Comparison of ENCODE assay signal across 30 cellular contexts in genomic region chr18:62248313-62248712, GRCh38.
"Had no signal": no experiment of that assay in that cellular context is flagged by ENCODE, and none has a peak within 500 bp of the region (broad histone marks: within the 10 kb centered on the region; RNA-seq: fewer than 3 reads in every experiment).

No MANE protein-coding gene starts in this region.

- DNase-seq: activated B cell treated with CpG ODN at 0.5 μM for 24 hours; activated CD4-positive, alpha-beta T cell treated with anti-CD3 and anti-CD28 coated beads for 48 hours; activated CD4-positive, alpha-beta T cell treated with anti-CD3 and anti-CD28 coated beads, Interleukin-2, amount 50 U/mL, for 1 hour; activated CD4-positive, alpha-beta T cell treated with anti-CD3 and anti-CD28 coated beads, Interleukin-2, amount 50 U/mL, for 48 hours; activated CD8-positive, alpha-beta memory T cell treated with anti-CD3 and anti-CD28 coated beads for 24 hours; activated CD8-positive, alpha-beta T cell treated with anti-CD3 and anti-CD28 coated beads for 36 hours; activated gamma-delta T cell; activated naive CD4-positive, alpha-beta T cell; activated naive CD4-positive, alpha-beta T cell treated with anti-CD3 and anti-CD28 coated beads, Interleukin-2, amount 50 U/mL, for 16 hours; activated naive CD8-positive, alpha-beta T cell treated with anti-CD3 and anti-CD28 coated beads for 36 hours; activated naive CD8-positive, alpha-beta T cell treated with anti-CD3 and anti-CD28 coated beads, Interleukin-2, amount 50 U/mL, for 24 hours; activated T-cell treated with anti-CD3 and anti-CD28 coated beads, Interleukin-2, amount 50 U/mL, for 48 hours; central memory CD4-positive, alpha-beta T cell; cerebellar nuclear complex; colonic mucosa; effector CD8-positive, alpha-beta T cell; esophagus squamous epithelium; foreskin melanocyte; T-helper 1 cell; T-helper 17 cell; T1000; WERI-Rb-1 had no signal

- H3K4me1 Mint-ChIP-seq: activated B cell treated with CpG ODN at 0.5 μM for 24 hours; activated naive CD8-positive, alpha-beta T cell treated with anti-CD3 and anti-CD28 coated beads for 36 hours; activated naive CD8-positive, alpha-beta T cell treated with anti-CD3 and anti-CD28 coated beads, Interleukin-2, amount 50 U/mL, for 24 hours; brain; T-helper 17 cell had no signal

- H3K9me3 ChIP-seq: ascending aorta, breast epithelium, colonic mucosa, esophagus squamous epithelium, gastroesophageal sphincter had no signal

- H3K4me3 Mint-ChIP-seq: activated B cell treated with CpG ODN at 0.5 μM for 24 hours; activated CD8-positive, alpha-beta T cell treated with anti-CD3 and anti-CD28 coated beads for 36 hours; activated naive CD8-positive, alpha-beta T cell treated with anti-CD3 and anti-CD28 coated beads for 36 hours; activated naive CD8-positive, alpha-beta T cell treated with anti-CD3 and anti-CD28 coated beads, Interleukin-2, amount 50 U/mL, for 24 hours; brain; T-helper 17 cell; T-helper 2 cell treated with Interferon-gamma antibody and Interleukin-4, amounts not matched to agents 5 μg/mL and 100 μg/mL, for 36 hours had no signal

- H3K9me3 Mint-ChIP-seq: activated B cell treated with CpG ODN at 0.5 μM for 24 hours; activated CD8-positive, alpha-beta T cell treated with anti-CD3 and anti-CD28 coated beads for 36 hours; activated naive CD8-positive, alpha-beta T cell treated with anti-CD3 and anti-CD28 coated beads for 36 hours; activated naive CD8-positive, alpha-beta T cell treated with anti-CD3 and anti-CD28 coated beads, Interleukin-2, amount 50 U/mL, for 24 hours; brain; T-helper 2 cell treated with Interferon-gamma antibody and Interleukin-4, amounts not matched to agents 5 μg/mL and 100 μg/mL, for 36 hours had no signal

- H3K36me3 Mint-ChIP-seq: activated naive CD8-positive, alpha-beta T cell treated with anti-CD3 and anti-CD28 coated beads for 36 hours had no signal

- H3K4me3 ChIP-seq: ascending aorta, breast epithelium, cardiac muscle cell, colonic mucosa, esophagus squamous epithelium, gastroesophageal sphincter had no signal

- H3K27me3 Mint-ChIP-seq: activated B cell treated with CpG ODN at 0.5 μM for 24 hours; activated CD8-positive, alpha-beta T cell treated with anti-CD3 and anti-CD28 coated beads for 36 hours; activated naive CD8-positive, alpha-beta T cell treated with anti-CD3 and anti-CD28 coated beads for 36 hours; activated naive CD8-positive, alpha-beta T cell treated with anti-CD3 and anti-CD28 coated beads, Interleukin-2, amount 50 U/mL, for 24 hours; brain; T-helper 17 cell had no signal

- H3K27me3 ChIP-seq: ascending aorta, breast epithelium, cardiac muscle cell, colonic mucosa, esophagus squamous epithelium, gastroesophageal sphincter had no signal

- H3K4me1 ChIP-seq: breast epithelium, colonic mucosa, esophagus squamous epithelium, gastroesophageal sphincter had no signal

- ATAC-seq: activated CD4-positive, CD25-positive, alpha-beta regulatory T cell treated with anti-CD3 and anti-CD28 coated beads, Interleukin-2, amount 50 U/mL, for 24 hours; activated CD8-positive, alpha-beta T cell treated with anti-CD3 and anti-CD28 coated beads for 36 hours; activated naive CD8-positive, alpha-beta T cell treated with anti-CD3 and anti-CD28 coated beads, Interleukin-2, amount 50 U/mL, for 24 hours; gastroesophageal sphincter; T-helper 17 cell had no signal

- H3K27ac Mint-ChIP-seq: activated B cell treated with CpG ODN at 0.5 μM for 24 hours; activated CD8-positive, alpha-beta T cell treated with anti-CD3 and anti-CD28 coated beads for 36 hours; activated naive CD8-positive, alpha-beta T cell treated with anti-CD3 and anti-CD28 coated beads for 36 hours; activated naive CD8-positive, alpha-beta T cell treated with anti-CD3 and anti-CD28 coated beads, Interleukin-2, amount 50 U/mL, for 24 hours; brain; T-helper 17 cell; T-helper 2 cell treated with Interferon-gamma antibody and Interleukin-4, amounts not matched to agents 5 μg/mL and 100 μg/mL, for 36 hours had no signal

- H3K27ac ChIP-seq: ascending aorta, breast epithelium, cardiac muscle cell, colonic mucosa, epithelial cell of prostate, esophagus squamous epithelium, gastroesophageal sphincter, WERI-Rb-1 had no signal

- H3K36me3 ChIP-seq: breast epithelium, colonic mucosa, WERI-Rb-1 had no signal
